22 cellular contexts compared by ENCODE assay signal in the genomic region with DNA sequence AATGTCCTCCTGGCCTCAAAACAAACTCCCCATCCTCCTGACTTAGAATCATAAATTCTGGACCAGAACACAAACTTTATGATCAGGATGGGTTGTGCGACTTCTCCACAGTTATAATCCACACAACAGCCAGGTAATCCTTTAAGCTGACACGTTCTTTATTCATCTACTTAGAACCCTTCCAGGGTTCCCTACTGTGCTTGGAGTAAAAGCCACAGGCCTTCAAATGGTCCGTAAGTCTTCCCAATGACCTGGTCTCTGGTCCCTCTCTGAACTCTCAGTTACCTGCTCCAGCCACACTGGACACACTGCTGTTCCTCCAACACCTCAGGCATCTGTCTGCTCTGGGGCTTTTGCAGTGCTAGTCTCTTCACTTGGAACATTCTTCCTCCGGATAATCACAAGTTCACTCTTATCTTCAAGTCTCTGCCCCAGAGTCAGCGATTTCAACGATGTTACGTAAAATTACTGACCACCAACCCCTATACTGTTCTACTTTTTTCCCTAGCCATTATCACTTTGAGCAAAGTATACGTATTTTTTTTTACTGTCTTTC. TPM values are rescaled to one million over a fixed set of nuclear protein-coding genes. Genes with fewer than 3 reads are reported as not detected.
DNase-seq lines count a peak whose midpoint lies in the region; ATAC-seq, FAIRE-seq and TF ChIP-seq lines count a peak whose summit lies in the region.
"Had no signal": no experiment of that assay in that cellular context is flagged by ENCODE, and none has a peak within 500 bp of the region (broad histone marks: within the 10 kb centered on the region; RNA-seq: fewer than 3 reads in every experiment).

No MANE protein-coding gene starts in this region.

- no peak for DNase-seq in endothelial cell of umbilical vein (ENCODE audit: low read depth, low spot score)
- DNase-seq in stimulated activated effector memory CD8-positive, alpha-beta T cell treated with anti-CD3 and anti-CD28 coated beads, Interleukin-12 subunit alpha, Interleukin-12 subunit beta, amount 100 ng/mL, for 72 hours (ENCODE audit: low spot score in 2 of 2), result no peak
- DNase-seq in BE2C, result no peak
- no peak for DNase-seq in 8988T
- DNase-seq in activated CD4-positive, alpha-beta memory T cell treated with anti-CD3 and anti-CD28 coated beads, Interleukin-2, amount 10 ng/mL, durations not matched to agents 7 days and 5 days, result no peak
- DNase-seq in neuronal stem cell (ENCODE audit: low spot score), result no peak
- DNase-seq: activated CD8-positive, alpha-beta memory T cell treated with anti-CD3 and anti-CD28 coated beads, Interleukin-2, amount 50 U/mL, for 48 hours; activated naive CD8-positive, alpha-beta T cell treated with anti-CD3 and anti-CD28 coated beads, Interleukin-2, amount 10 ng/mL, durations not matched to agents 7 days and 5 days; cortex of kidney; left cardiac atrium; NCI-H2029; stimulated activated CD4-positive, alpha-beta T cell treated with anti-CD3 and anti-CD28 coated beads, Interleukin-15, amount 100 ng/mL, for 24 hours had no signal

- H3K4me2 ChIP-seq in endothelial cell of umbilical vein (ENCODE audit: insufficient read depth, low read length) (no peak overlapping the region), neuronal stem cell (ENCODE audit: insufficient read depth, low read length, poor library complexity, severe bottlenecking) (no peak overlapping the region)

- no peaks in the 10 kb centered on the region for H3K27me3 Mint-ChIP-seq in activated T-helper 17 cell treated with anti-CD3 and anti-CD28 coated beads, Interleukin-2, amount 50 U/mL, for 72 hours
- H3K27me3 Mint-ChIP-seq in activated CD4-positive, alpha-beta memory T cell treated with anti-CD3 and anti-CD28 coated beads, Interleukin-2, amount 10 ng/mL, durations not matched to agents 7 days and 5 days, result peaks cover 17% of the 10 kb centered on the region

- dilution Hi-C loops in endothelial cell of umbilical vein (cut with MboI; ENCODE audit: extremely low pct_ligation_motif_present, low sequenced_read_pairs), result no loop called here

- H3K14ac ChIP-seq in neuronal stem cell (ENCODE audit: low read length), result no peak overlapping the region

- no peak for TF ChIP-seq POLR2A in endothelial cell of umbilical vein (IDR thresholded peaks at IDR 0.05; ENCODE audit: low read depth, low read length)

- intact Hi-C loops in endothelial cell of umbilical vein (cut with micrococcal nuclease), result loop anchor here (1.0 to 2.0 kb wide), 2 partner anchors 26 to 184 kb away; no protein-coding TSS in a partner anchor

- H3K36me3 ChIP-seq in HEK293 (ENCODE audit: control insufficient read depth in 2 of 2, insufficient read depth in 1 of 2, low read length in 2 of 2), result no peaks in the 10 kb centered on the region
- no peaks in the 10 kb centered on the region for H3K36me3 ChIP-seq in endothelial cell of umbilical vein (ENCODE audit: control insufficient read depth in 2 of 2, extremely low read depth in 1 of 2, insufficient read depth in 2 of 2, low read length in 2 of 2)
- H3K36me3 ChIP-seq in BE2C, result no peaks in the 10 kb centered on the region
- no peaks in the 10 kb centered on the region for H3K36me3 ChIP-seq in neuronal stem cell (replicated peaks in 1 of 2; ENCODE audit: control insufficient read depth in 2 of 2, insufficient read depth in 2 of 2, low read length in 2 of 2)
- H3K36me3 ChIP-seq: pancreas, Peyer's patch, SJCRH30 had no signal

- H3K4ac ChIP-seq in neuronal stem cell (ENCODE audit: low read length), result no peak overlapping the region

- peak overlapping the region; percentile 15 for H3K27ac Mint-ChIP-seq in activated T-helper 17 cell treated with anti-CD3 and anti-CD28 coated beads, Interleukin-2, amount 50 U/mL, for 72 hours
- H3K27ac Mint-ChIP-seq in stimulated activated effector memory CD8-positive, alpha-beta T cell treated with anti-CD3 and anti-CD28 coated beads, Interleukin-12 subunit alpha, Interleukin-12 subunit beta, amount 100 ng/mL, for 72 hours, result peak overlapping the region; percentile 36
- no peak overlapping the region for H3K27ac Mint-ChIP-seq in activated CD4-positive, alpha-beta memory T cell treated with anti-CD3 and anti-CD28 coated beads, Interleukin-2, amount 10 ng/mL, durations not matched to agents 7 days and 5 days
- H3K27ac Mint-ChIP-seq: activated CD4-positive, alpha-beta T cell treated with anti-CD3 and anti-CD28 coated beads, Interleukin-2, amount 10 ng/mL, durations not matched to agents 7 days and 5 days; activated naive CD8-positive, alpha-beta T cell treated with anti-CD3 and anti-CD28 coated beads, Interleukin-2, amount 10 ng/mL, durations not matched to agents 7 days and 5 days; CD8-positive, alpha-beta memory T cell; naive thymus-derived CD4-positive, alpha-beta T cell had no signal

- H4K20me1 ChIP-seq in endothelial cell of umbilical vein (replicated peaks; ENCODE audit: control insufficient read depth, extremely low read depth, insufficient read depth, low read length), result no peaks in the 10 kb centered on the region

- no peaks in the 10 kb centered on the region for H3K79me2 ChIP-seq in endothelial cell of umbilical vein (ENCODE audit: control insufficient read depth, insufficient read depth, low read length)

- CTCF ChIA-PET in HEK293 (lab: Yijun Ruan, JAX), result interaction anchor here (0.6 to 7.0 kb wide), 31 partner anchors 8 to 360 kb away, joined by 3 to 206 read pairs (median 5); a partner anchor contains a TSS
- CTCF ChIA-PET in endothelial cell of umbilical vein (lab: Charles Lee), result interaction anchor here (0.6 to 7.0 kb wide), 22 partner anchors 9 to 375 kb away, joined by 3 to 214 read pairs (median 4); a partner anchor contains a TSS
- CTCF ChIA-PET in activated CD4-positive, alpha-beta memory T cell treated with anti-CD3 and anti-CD28 coated beads, Interleukin-2, amount 10 ng/mL, durations not matched to agents 7 days and 5 days (lab: Charles Lee), result interaction anchor here (1.0 to 3.1 kb wide), 8 partner anchors 13 to 70 kb away, joined by 3 to 60 read pairs (median 4); no protein-coding TSS in a partner anchor

- no peak overlapping the region for H3K4me3 Mint-ChIP-seq in activated T-helper 17 cell treated with anti-CD3 and anti-CD28 coated beads, Interleukin-2, amount 50 U/mL, for 72 hours
- H3K4me3 Mint-ChIP-seq in stimulated activated effector memory CD8-positive, alpha-beta T cell treated with anti-CD3 and anti-CD28 coated beads, Interleukin-12 subunit alpha, Interleukin-12 subunit beta, amount 100 ng/mL, for 72 hours, result no peak overlapping the region
- no peak overlapping the region for H3K4me3 Mint-ChIP-seq in activated CD4-positive, alpha-beta memory T cell treated with anti-CD3 and anti-CD28 coated beads, Interleukin-2, amount 10 ng/mL, durations not matched to agents 7 days and 5 days
- H3K4me3 Mint-ChIP-seq: activated CD4-positive, alpha-beta T cell treated with anti-CD3 and anti-CD28 coated beads, Interleukin-2, amount 10 ng/mL, durations not matched to agents 7 days and 5 days; activated naive CD8-positive, alpha-beta T cell treated with anti-CD3 and anti-CD28 coated beads, Interleukin-2, amount 10 ng/mL, durations not matched to agents 7 days and 5 days; CD8-positive, alpha-beta memory T cell; naive thymus-derived CD4-positive, alpha-beta T cell had no signal

- no CpG with 5 or more reads among the region's 8 CpGs for WGBS in neuronal stem cell (ENCODE audit: extremely low coverage in 2 of 2, insufficient read length in 2 of 2, insufficient replicate concordance in 1 of 2), 2 donors

- H2BK15ac ChIP-seq in neuronal stem cell (ENCODE audit: low read length), result no peak overlapping the region

- TF ChIP-seq CTCF in HEK293 (tag by site-specific recombination; IDR thresholded peaks at IDR 0.05), result no peak
- TF ChIP-seq CTCF in endothelial cell of umbilical vein (IDR thresholded peaks at IDR 0.05; ENCODE audit: extremely low read depth in 1 of 2, insufficient read depth in 1 of 2, low read depth in 1 of 2, low read length in 2 of 2), result no peak
- no peak for TF ChIP-seq CTCF in BE2C (IDR thresholded peaks at IDR 0.05; ENCODE audit: low read depth, low read length)

- no peak overlapping the region for H2BK5ac ChIP-seq in neuronal stem cell (ENCODE audit: low read length)

- no peak overlapping the region for H2BK12ac ChIP-seq in neuronal stem cell (ENCODE audit: low read length)

- H2BK120ac ChIP-seq in neuronal stem cell (ENCODE audit: low read depth, low read length), result no peak overlapping the region

- H3K9me3 ChIP-seq in HEK293 (ENCODE audit: control insufficient read depth, insufficient read depth, low read depth, low read length) (no peaks in the 10 kb centered on the region), endothelial cell of umbilical vein (replicated peaks; ENCODE audit: control insufficient read depth, insufficient read depth, low read length) (no peaks in the 10 kb centered on the region), BE2C (no peaks in the 10 kb centered on the region), neuronal stem cell (replicated peaks in 1 of 2; ENCODE audit: control insufficient read depth in 2 of 2, insufficient read depth in 1 of 2, low read depth in 1 of 2, low read length in 2 of 2) (no peaks in the 10 kb centered on the region)
- H3K9me3 ChIP-seq: pancreas, Peyer's patch, SJCRH30 had no signal

- H3K79me1 ChIP-seq in neuronal stem cell (ENCODE audit: low read depth, low read length), result no peaks in the 10 kb centered on the region

- H3K9me3 Mint-ChIP-seq in activated T-helper 17 cell treated with anti-CD3 and anti-CD28 coated beads, Interleukin-2, amount 50 U/mL, for 72 hours, result no peaks in the 10 kb centered on the region
- H3K9me3 Mint-ChIP-seq in stimulated activated effector memory CD8-positive, alpha-beta T cell treated with anti-CD3 and anti-CD28 coated beads, Interleukin-12 subunit alpha, Interleukin-12 subunit beta, amount 100 ng/mL, for 72 hours, result no peaks in the 10 kb centered on the region
- H3K9me3 Mint-ChIP-seq in activated CD4-positive, alpha-beta memory T cell treated with anti-CD3 and anti-CD28 coated beads, Interleukin-2, amount 10 ng/mL, durations not matched to agents 7 days and 5 days, result no peaks in the 10 kb centered on the region
- H3K9me3 Mint-ChIP-seq: activated CD4-positive, alpha-beta T cell treated with anti-CD3 and anti-CD28 coated beads, Interleukin-2, amount 10 ng/mL, durations not matched to agents 7 days and 5 days; activated naive CD8-positive, alpha-beta T cell treated with anti-CD3 and anti-CD28 coated beads, Interleukin-2, amount 10 ng/mL, durations not matched to agents 7 days and 5 days; CD8-positive, alpha-beta memory T cell; naive thymus-derived CD4-positive, alpha-beta T cell had no signal

- no peak overlapping the region for H2AK5ac ChIP-seq in neuronal stem cell (ENCODE audit: low read depth, low read length)

- ATAC-seq in activated T-helper 17 cell treated with anti-CD3 and anti-CD28 coated beads, Interleukin-2, amount 50 U/mL, for 72 hours (replicated peaks), result no peak
- no peak for ATAC-seq in stimulated activated effector memory CD8-positive, alpha-beta T cell treated with anti-CD3 and anti-CD28 coated beads, Interleukin-12 subunit alpha, Interleukin-12 subunit beta, amount 100 ng/mL, for 72 hours

- BruUV-seq in endothelial cell of umbilical vein (replicated peaks; lab: Mats Ljungman, UMichigan), result no TSS peak

- H2AFZ ChIP-seq in endothelial cell of umbilical vein (ENCODE audit: low read depth, low read length) (no peak overlapping the region), neuronal stem cell (ENCODE audit: low read length) (no peak overlapping the region)

- H3K4me3 ChIP-seq in HEK293 (ENCODE audit: low read depth, low read length) (no peak overlapping the region), endothelial cell of umbilical vein (replicated peaks in 1 of 3; ENCODE audit: insufficient read depth in 1 of 3, low read depth in 1 of 3, low read length in 3 of 3) (no peak overlapping the region), BE2C (ENCODE audit: low read depth, low read length) (no peak overlapping the region), neuronal stem cell (ENCODE audit: low read length in 2 of 2) (no peak overlapping the region)
- H3K4me3 ChIP-seq: pancreas, Peyer's patch, SJCRH30 had no signal

- H3K4me1 ChIP-seq in HEK293 (ENCODE audit: control insufficient read depth, insufficient read depth, low read length), result no peaks in the 10 kb centered on the region
- peaks cover 4% of the 10 kb centered on the region for H3K4me1 ChIP-seq in endothelial cell of umbilical vein (ENCODE audit: control insufficient read depth, extremely low read depth, insufficient read depth, low read length)
- peaks cover 32% of the 10 kb centered on the region for H3K4me1 ChIP-seq in BE2C
- peaks cover 1 to 2% of the 10 kb centered on the region in 2 donors for H3K4me1 ChIP-seq in neuronal stem cell (ENCODE audit: control insufficient read depth in 2 of 2, insufficient read depth in 1 of 2, low read depth in 1 of 2, low read length in 2 of 2)

- H3K23ac ChIP-seq in neuronal stem cell (ENCODE audit: low read depth, low read length, poor library complexity), result no peak overlapping the region

- H4K8ac ChIP-seq in neuronal stem cell (ENCODE audit: low read depth, low read length), result no peak overlapping the region

- no peaks in the 10 kb centered on the region for H3K9me1 ChIP-seq in endothelial cell of umbilical vein (replicated peaks; ENCODE audit: control insufficient read depth, extremely low read depth, insufficient read depth, low read length)

- no peak overlapping the region for H4K91ac ChIP-seq in neuronal stem cell (ENCODE audit: low read depth, low read length, poor library complexity)

- no peak overlapping the region for H3K18ac ChIP-seq in neuronal stem cell (ENCODE audit: low read length)

- H3K4me1 Mint-ChIP-seq in activated T-helper 17 cell treated with anti-CD3 and anti-CD28 coated beads, Interleukin-2, amount 50 U/mL, for 72 hours, result peaks cover 12% of the 10 kb centered on the region
- peaks cover 8% of the 10 kb centered on the region for H3K4me1 Mint-ChIP-seq in stimulated activated effector memory CD8-positive, alpha-beta T cell treated with anti-CD3 and anti-CD28 coated beads, Interleukin-12 subunit alpha, Interleukin-12 subunit beta, amount 100 ng/mL, for 72 hours
- H3K4me1 Mint-ChIP-seq in activated CD4-positive, alpha-beta memory T cell treated with anti-CD3 and anti-CD28 coated beads, Interleukin-2, amount 10 ng/mL, durations not matched to agents 7 days and 5 days, result peaks cover 7% of the 10 kb centered on the region

- FAIRE-seq in endothelial cell of umbilical vein (lab: Jason Lieb, UNC), result no peak
- FAIRE-seq: pancreas had no signal

- peaks cover 12 to 13% of the 10 kb centered on the region in 2 experiments for H3K27me3 ChIP-seq in endothelial cell of umbilical vein (ENCODE audit: control insufficient read depth in 2 of 2, insufficient read depth in 2 of 2, low read length in 2 of 2)
- H3K27me3 ChIP-seq in BE2C, result no peaks in the 10 kb centered on the region
- H3K27me3 ChIP-seq in neuronal stem cell (ENCODE audit: control insufficient read depth in 3 of 3, insufficient read depth in 3 of 3, low read depth in 1 of 3, low read length in 3 of 3), result peaks cover 0 to 57% (median 0%) of the 10 kb centered on the region in 3 experiments
- H3K27me3 ChIP-seq: pancreas, Peyer's patch, SJCRH30 had no signal

- H3K27ac ChIP-seq in HEK293 (ENCODE audit: extremely low read depth, low read depth, low read length), result no peak overlapping the region
- no peak overlapping the region for H3K27ac ChIP-seq in endothelial cell of umbilical vein (ENCODE audit: insufficient read depth, low read depth, low read length)
- H3K27ac ChIP-seq in neuronal stem cell (replicated peaks; ENCODE audit: low read length), result no peak overlapping the region

- no peaks in the 10 kb centered on the region for H3K36me3 Mint-ChIP-seq in activated T-helper 17 cell treated with anti-CD3 and anti-CD28 coated beads, Interleukin-2, amount 50 U/mL, for 72 hours (ENCODE audit: low read depth)
- H3K36me3 Mint-ChIP-seq in stimulated activated effector memory CD8-positive, alpha-beta T cell treated with anti-CD3 and anti-CD28 coated beads, Interleukin-12 subunit alpha, Interleukin-12 subunit beta, amount 100 ng/mL, for 72 hours, result no peaks in the 10 kb centered on the region
- H3K36me3 Mint-ChIP-seq in activated CD4-positive, alpha-beta memory T cell treated with anti-CD3 and anti-CD28 coated beads, Interleukin-2, amount 10 ng/mL, durations not matched to agents 7 days and 5 days (ENCODE audit: low read depth), result no peaks in the 10 kb centered on the region
- H3K36me3 Mint-ChIP-seq: activated naive CD8-positive, alpha-beta T cell treated with anti-CD3 and anti-CD28 coated beads, Interleukin-2, amount 10 ng/mL, durations not matched to agents 7 days and 5 days; CD8-positive, alpha-beta memory T cell; naive thymus-derived CD4-positive, alpha-beta T cell had no signal

- POLR2A ChIA-PET in HEK293 (lab: Yijun Ruan, JAX) (interaction anchor here (1.0 to 2.8 kb wide), 3 partner anchors 12 to 31 kb away, joined by 3 to 15 read pairs (median 5); no protein-coding TSS in a partner anchor), endothelial cell of umbilical vein (lab: Charles Lee) (no interaction called here)
- POLR2A ChIA-PET in activated CD4-positive, alpha-beta memory T cell treated with anti-CD3 and anti-CD28 coated beads, Interleukin-2, amount 10 ng/mL, durations not matched to agents 7 days and 5 days (lab: Charles Lee), result interaction anchor here (2.0 kb wide), 1 partner anchor 25 kb away, joined by 7 read pairs; no protein-coding TSS in a partner anchor

- H3K9ac ChIP-seq in endothelial cell of umbilical vein (replicated peaks; ENCODE audit: extremely low read depth, insufficient read depth, low read length) (no peak overlapping the region), neuronal stem cell (ENCODE audit: low read depth, low read length, poor library complexity) (no peak overlapping the region)

RNA-seq across cellular contexts. Expression of a gene that starts 1.7 kb away (rescaled TPM):
- total RNA-seq in activated T-helper 17 cell treated with anti-CD3 and anti-CD28 coated beads, Interleukin-2, amount 50 U/mL, for 72 hours, result not detected
- not detected in 2 replicates for total RNA-seq in endothelial cell of umbilical vein
- polyA plus RNA-seq in endothelial cell of umbilical vein, result not detected in 2 replicates
- polyA plus RNA-seq in endothelial cell of umbilical vein (2011; cell fraction: cytosol; rRNA removed), result not detected in 2 replicates
- not detected in 2 replicates for polyA plus RNA-seq in endothelial cell of umbilical vein (2011; cell fraction: nucleus; rRNA removed)
- polyA plus RNA-seq in endothelial cell of umbilical vein (2012), result not detected in 2 replicates
- not detected in 2 replicates for polyA minus RNA-seq in endothelial cell of umbilical vein
- polyA minus RNA-seq in endothelial cell of umbilical vein (2011; cell fraction: cytosol; rRNA and poly(A)+ RNA removed), result not detected
- not detected in 2 replicates for polyA minus RNA-seq in endothelial cell of umbilical vein (2011; cell fraction: nucleus; rRNA and poly(A)+ RNA removed)
- polyA plus RNA-seq in BE2C (2012; ENCODE audit: insufficient read depth, insufficient read length, low read depth), result not detected
- not detected for total RNA-seq in activated CD4-positive, alpha-beta memory T cell treated with anti-CD3 and anti-CD28 coated beads, Interleukin-2, amount 10 ng/mL, durations not matched to agents 7 days and 5 days
- not detected for polyA plus RNA-seq in neuronal stem cell (2013, experiment 1 of 2)
- polyA plus RNA-seq in neuronal stem cell (2013, experiment 2 of 2), result not detected
- total RNA-seq: activated CD4-positive, alpha-beta T cell treated with anti-CD3 and anti-CD28 coated beads, Interleukin-2, amount 10 ng/mL, durations not matched to agents 7 days and 5 days; activated naive CD8-positive, alpha-beta T cell treated with anti-CD3 and anti-CD28 coated beads, Interleukin-2, amount 10 ng/mL, durations not matched to agents 7 days and 5 days; CD8-positive, alpha-beta memory T cell; left cardiac atrium; LHCN-M2; naive thymus-derived CD4-positive, alpha-beta T cell; Peyer's patch; SJCRH30; T-helper 1 cell treated with Interleukin-12 subunit alpha and Interleukin-12 subunit beta and Interleukin-4 antibody, amounts not matched to agents 30 ng/mL and 1 ng/mL, for 36 hours had no signal
- polyA plus RNA-seq: CD8-positive, alpha-beta memory T cell; naive thymus-derived CD4-positive, alpha-beta T cell had no signal

RNA-seq across cellular contexts. Expression of a gene that starts 5.8 kb away (rescaled TPM):
- not detected for total RNA-seq in activated T-helper 17 cell treated with anti-CD3 and anti-CD28 coated beads, Interleukin-2, amount 50 U/mL, for 72 hours
- not detected in 2 replicates for total RNA-seq in endothelial cell of umbilical vein
- not detected in 2 replicates for polyA plus RNA-seq in endothelial cell of umbilical vein
- polyA plus RNA-seq in endothelial cell of umbilical vein (2011; cell fraction: cytosol; rRNA removed), result not detected in 2 replicates
- polyA plus RNA-seq in endothelial cell of umbilical vein (2011; cell fraction: nucleus; rRNA removed), result 0.08 TPM in 1 of 2 replicates, not detected in the other
- not detected in 2 replicates for polyA plus RNA-seq in endothelial cell of umbilical vein (2012)
- not detected in 2 replicates for polyA minus RNA-seq in endothelial cell of umbilical vein
- not detected for polyA minus RNA-seq in endothelial cell of umbilical vein (2011; cell fraction: cytosol; rRNA and poly(A)+ RNA removed)
- polyA minus RNA-seq in endothelial cell of umbilical vein (2011; cell fraction: nucleus; rRNA and poly(A)+ RNA removed), result not detected in 2 replicates
- polyA plus RNA-seq in BE2C (2012; ENCODE audit: insufficient read depth, insufficient read length, low read depth), result not detected
- total RNA-seq in activated CD4-positive, alpha-beta memory T cell treated with anti-CD3 and anti-CD28 coated beads, Interleukin-2, amount 10 ng/mL, durations not matched to agents 7 days and 5 days, result not detected
- polyA plus RNA-seq in neuronal stem cell (2013, experiment 1 of 2), result 0.01 TPM
- not detected for polyA plus RNA-seq in neuronal stem cell (2013, experiment 2 of 2)
- total RNA-seq: activated CD4-positive, alpha-beta T cell treated with anti-CD3 and anti-CD28 coated beads, Interleukin-2, amount 10 ng/mL, durations not matched to agents 7 days and 5 days; activated naive CD8-positive, alpha-beta T cell treated with anti-CD3 and anti-CD28 coated beads, Interleukin-2, amount 10 ng/mL, durations not matched to agents 7 days and 5 days; CD8-positive, alpha-beta memory T cell; left cardiac atrium; LHCN-M2; naive thymus-derived CD4-positive, alpha-beta T cell; Peyer's patch; SJCRH30; T-helper 1 cell treated with Interleukin-12 subunit alpha and Interleukin-12 subunit beta and Interleukin-4 antibody, amounts not matched to agents 30 ng/mL and 1 ng/mL, for 36 hours had no signal
- polyA plus RNA-seq: CD8-positive, alpha-beta memory T cell; naive thymus-derived CD4-positive, alpha-beta T cell had no signal

RNA-seq across cellular contexts. Expression of a gene that starts 10.4 kb away (rescaled TPM):
- not detected for total RNA-seq in activated T-helper 17 cell treated with anti-CD3 and anti-CD28 coated beads, Interleukin-2, amount 50 U/mL, for 72 hours
- total RNA-seq in endothelial cell of umbilical vein, result not detected in 2 replicates
- polyA plus RNA-seq in endothelial cell of umbilical vein, result not detected in 2 replicates
- not detected in 2 replicates for polyA plus RNA-seq in endothelial cell of umbilical vein (2011; cell fraction: cytosol; rRNA removed)
- not detected in 2 replicates for polyA plus RNA-seq in endothelial cell of umbilical vein (2011; cell fraction: nucleus; rRNA removed)
- not detected in 2 replicates for polyA plus RNA-seq in endothelial cell of umbilical vein (2012)
- polyA minus RNA-seq in endothelial cell of umbilical vein, result not detected in 2 replicates
- polyA minus RNA-seq in endothelial cell of umbilical vein (2011; cell fraction: cytosol; rRNA and poly(A)+ RNA removed), result not detected
- polyA minus RNA-seq in endothelial cell of umbilical vein (2011; cell fraction: nucleus; rRNA and poly(A)+ RNA removed), result not detected in 2 replicates
- polyA plus RNA-seq in BE2C (2012; ENCODE audit: insufficient read depth, insufficient read length, low read depth), result not detected
- not detected for total RNA-seq in activated CD4-positive, alpha-beta memory T cell treated with anti-CD3 and anti-CD28 coated beads, Interleukin-2, amount 10 ng/mL, durations not matched to agents 7 days and 5 days
- not detected for polyA plus RNA-seq in neuronal stem cell (2013, experiment 1 of 2)
- not detected for polyA plus RNA-seq in neuronal stem cell (2013, experiment 2 of 2)
- total RNA-seq: activated CD4-positive, alpha-beta T cell treated with anti-CD3 and anti-CD28 coated beads, Interleukin-2, amount 10 ng/mL, durations not matched to agents 7 days and 5 days; activated naive CD8-positive, alpha-beta T cell treated with anti-CD3 and anti-CD28 coated beads, Interleukin-2, amount 10 ng/mL, durations not matched to agents 7 days and 5 days; CD8-positive, alpha-beta memory T cell; LHCN-M2; naive thymus-derived CD4-positive, alpha-beta T cell; Peyer's patch; SJCRH30; T-helper 1 cell treated with Interleukin-12 subunit alpha and Interleukin-12 subunit beta and Interleukin-4 antibody, amounts not matched to agents 30 ng/mL and 1 ng/mL, for 36 hours had no signal
- polyA plus RNA-seq: CD8-positive, alpha-beta memory T cell; naive thymus-derived CD4-positive, alpha-beta T cell had no signal

RNA-seq across cellular contexts. Expression of a gene that starts 15.6 kb away (rescaled TPM):
- 1 to 10 TPM; 4.1 to 5.4 TPM for total RNA-seq in activated T-helper 17 cell treated with anti-CD3 and anti-CD28 coated beads, Interleukin-2, amount 50 U/mL, for 72 hours
- total RNA-seq in endothelial cell of umbilical vein, result not detected in 2 replicates
- polyA plus RNA-seq in endothelial cell of umbilical vein, result 0.37 and 0.54 TPM in 2 replicates
- 0.13 and 0.51 TPM in 2 replicates for polyA plus RNA-seq in endothelial cell of umbilical vein (2011; cell fraction: cytosol; rRNA removed)
- polyA plus RNA-seq in endothelial cell of umbilical vein (2011; cell fraction: nucleus; rRNA removed), result 0.99 and 1.0 TPM in 2 replicates
- polyA plus RNA-seq in endothelial cell of umbilical vein (2012), result 0.31 TPM in 1 of 2 replicates, not detected in the other
- 1.1 and 4.5 TPM in 2 replicates for polyA minus RNA-seq in endothelial cell of umbilical vein
- polyA minus RNA-seq in endothelial cell of umbilical vein (2011; cell fraction: cytosol; rRNA and poly(A)+ RNA removed), result 1.5 TPM
- 0.91 TPM in 1 of 2 replicates, not detected in the other for polyA minus RNA-seq in endothelial cell of umbilical vein (2011; cell fraction: nucleus; rRNA and poly(A)+ RNA removed)
- 71.7 TPM for polyA plus RNA-seq in BE2C (2012; ENCODE audit: insufficient read depth, insufficient read length, low read depth)
- total RNA-seq in activated CD4-positive, alpha-beta memory T cell treated with anti-CD3 and anti-CD28 coated beads, Interleukin-2, amount 10 ng/mL, durations not matched to agents 7 days and 5 days, result 1 to 10 TPM; 8.3 to 8.5 TPM
- 2.3 TPM for polyA plus RNA-seq in neuronal stem cell (2013, experiment 1 of 2)
- polyA plus RNA-seq in neuronal stem cell (2013, experiment 2 of 2), result 2.3 TPM

RNA-seq across cellular contexts. Expression of a gene that starts 17.2 kb away (rescaled TPM):
- total RNA-seq in activated T-helper 17 cell treated with anti-CD3 and anti-CD28 coated beads, Interleukin-2, amount 50 U/mL, for 72 hours, result not detected
- not detected in 2 replicates for total RNA-seq in endothelial cell of umbilical vein
- not detected in 2 replicates for polyA plus RNA-seq in endothelial cell of umbilical vein
- not detected in 2 replicates for polyA plus RNA-seq in endothelial cell of umbilical vein (2011; cell fraction: cytosol; rRNA removed)
- polyA plus RNA-seq in endothelial cell of umbilical vein (2011; cell fraction: nucleus; rRNA removed), result not detected in 2 replicates
- not detected in 2 replicates for polyA plus RNA-seq in endothelial cell of umbilical vein (2012)
- polyA minus RNA-seq in endothelial cell of umbilical vein, result not detected in 2 replicates
- not detected for polyA minus RNA-seq in endothelial cell of umbilical vein (2011; cell fraction: cytosol; rRNA and poly(A)+ RNA removed)
- not detected in 2 replicates for polyA minus RNA-seq in endothelial cell of umbilical vein (2011; cell fraction: nucleus; rRNA and poly(A)+ RNA removed)
- polyA plus RNA-seq in BE2C (2012; ENCODE audit: insufficient read depth, insufficient read length, low read depth), result not detected
- total RNA-seq in activated CD4-positive, alpha-beta memory T cell treated with anti-CD3 and anti-CD28 coated beads, Interleukin-2, amount 10 ng/mL, durations not matched to agents 7 days and 5 days, result not detected
- not detected for polyA plus RNA-seq in neuronal stem cell (2013, experiment 1 of 2)
- not detected for polyA plus RNA-seq in neuronal stem cell (2013, experiment 2 of 2)
- total RNA-seq: activated CD4-positive, alpha-beta T cell treated with anti-CD3 and anti-CD28 coated beads, Interleukin-2, amount 10 ng/mL, durations not matched to agents 7 days and 5 days; activated naive CD8-positive, alpha-beta T cell treated with anti-CD3 and anti-CD28 coated beads, Interleukin-2, amount 10 ng/mL, durations not matched to agents 7 days and 5 days; CD8-positive, alpha-beta memory T cell; left cardiac atrium; LHCN-M2; naive thymus-derived CD4-positive, alpha-beta T cell; pancreas; Peyer's patch; SJCRH30; T-helper 1 cell treated with Interleukin-12 subunit alpha and Interleukin-12 subunit beta and Interleukin-4 antibody, amounts not matched to agents 30 ng/mL and 1 ng/mL, for 36 hours had no signal
- polyA plus RNA-seq: CD8-positive, alpha-beta memory T cell; naive thymus-derived CD4-positive, alpha-beta T cell; pancreas had no signal
